Comparison of ENCODE assay signal across 8 cellular contexts in the genomic region with DNA sequence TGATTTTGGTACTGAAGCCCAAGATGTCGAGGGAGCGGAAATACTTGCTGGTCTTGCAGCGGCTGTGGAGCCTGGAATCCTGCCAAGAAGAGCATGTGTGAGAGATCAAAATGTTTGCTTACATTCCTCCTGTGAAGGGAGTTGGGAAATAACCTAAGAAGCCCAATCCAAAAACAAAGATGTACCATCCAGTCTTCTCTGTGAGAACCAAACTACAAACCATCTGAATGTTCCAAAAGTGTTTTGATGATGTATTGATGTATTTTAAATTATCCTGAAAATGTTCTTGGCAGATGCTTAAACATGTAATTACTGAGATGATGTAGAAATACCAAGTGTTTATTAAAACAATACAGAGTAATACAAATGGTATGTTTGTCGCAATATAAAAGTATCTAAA. TPM values are rescaled to one million over a fixed set of nuclear protein-coding genes. Genes with fewer than 3 reads are reported as not detected.
DNase-seq lines count a peak whose midpoint lies in the region; ATAC-seq and TF ChIP-seq lines count a peak whose summit lies in the region.

No MANE protein-coding gene starts in this region.

- no peaks in the 10 kb centered on the region for H3K27me3 ChIP-seq in parathyroid adenoma (ENCODE audit: control insufficient read depth, insufficient read depth, low read length)

- no peak overlapping the region for H2AFZ ChIP-seq in parathyroid adenoma

- peaks cover 23% of the 10 kb centered on the region for H3K9me3 Mint-ChIP-seq in activated CD4-positive, alpha-beta T cell treated with anti-CD3 and anti-CD28 coated beads for 36 hours (ENCODE audit: low read depth)

- no peaks in the 10 kb centered on the region for H3K79me2 ChIP-seq in parathyroid adenoma

- H3K4me2 ChIP-seq in parathyroid adenoma (ENCODE audit: low read length) = peak overlapping the region; percentile 37

- H3K27ac ChIP-seq in parathyroid adenoma = no peak overlapping the region

- CTCF ChIA-PET in activated CD4-positive, alpha-beta T cell treated with anti-CD3 and anti-CD28 coated beads for 36 hours (lab: Charles Lee) = interaction anchor here (0.7 kb wide), 1 partner anchor 622 kb away, joined by 4 read pairs; no protein-coding TSS in a partner anchor

- ATAC-seq in activated CD4-positive, alpha-beta T cell treated with anti-CD3 and anti-CD28 coated beads for 36 hours = no peak

- H3K36me3 Mint-ChIP-seq in activated CD4-positive, alpha-beta T cell treated with anti-CD3 and anti-CD28 coated beads for 36 hours (ENCODE audit: low read depth) = no peaks in the 10 kb centered on the region

- intact Hi-C loops in activated CD4-positive, alpha-beta T cell treated with anti-CD3 and anti-CD28 coated beads for 36 hours (cut with DNase I, micrococcal nuclease) = no loop called here

- no peak overlapping the region for H3K4me3 Mint-ChIP-seq in activated CD4-positive, alpha-beta T cell treated with anti-CD3 and anti-CD28 coated beads for 36 hours

- DNase-seq in DMS 273 (lab: John Stamatoyannopoulos, UW; ENCODE audit: unreplicated experiment) (peak; percentile 89), NCI-H774 (lab: John Stamatoyannopoulos, UW) (peak; percentile 1), fibroblast of villous mesenchyme (ENCODE audit: low read depth) (peak; percentile 98), retina (no peak), NCI-H2107 (lab: John Stamatoyannopoulos, UW) (no peak)
- DNase-seq in activated T-cell treated with anti-CD3 and anti-CD28 coated beads, Interleukin-2, amount 50 U/mL, for 48 hours = no peak
- DNase-seq in activated CD4-positive, alpha-beta T cell treated with anti-CD3 and anti-CD28 coated beads for 36 hours = no peak

- H3K27ac Mint-ChIP-seq in activated CD4-positive, alpha-beta T cell treated with anti-CD3 and anti-CD28 coated beads for 36 hours = no peak overlapping the region

- H3K9me3 ChIP-seq in parathyroid adenoma (ENCODE audit: control insufficient read depth, low read length) = no peaks in the 10 kb centered on the region

- H3K36me3 ChIP-seq in parathyroid adenoma (ENCODE audit: control insufficient read depth, insufficient read depth, low read length) = no peaks in the 10 kb centered on the region

- H3K9ac ChIP-seq in parathyroid adenoma = no peak overlapping the region

- POLR2A ChIA-PET in activated CD4-positive, alpha-beta T cell treated with anti-CD3 and anti-CD28 coated beads for 36 hours (lab: Charles Lee) = no interaction called here

- no peak for TF ChIP-seq CTCF in fibroblast of villous mesenchyme (IDR thresholded peaks at IDR 0.05; ENCODE audit: insufficient read depth, low read depth, low read length)
- TF ChIP-seq CTCF in parathyroid adenoma (IDR thresholded peaks at IDR 0.05) = no peak

- no peaks in the 10 kb centered on the region for H3K4me1 ChIP-seq in parathyroid adenoma

- H3K4me3 ChIP-seq in fibroblast of villous mesenchyme (ENCODE audit: low read depth, low read length) = no peak overlapping the region
- H3K4me3 ChIP-seq in parathyroid adenoma (ENCODE audit: low read depth, low read length) = no peak overlapping the region

- no peaks in the 10 kb centered on the region for H3K4me1 Mint-ChIP-seq in activated CD4-positive, alpha-beta T cell treated with anti-CD3 and anti-CD28 coated beads for 36 hours

- H3K27me3 Mint-ChIP-seq in activated CD4-positive, alpha-beta T cell treated with anti-CD3 and anti-CD28 coated beads for 36 hours = peaks cover 2% of the 10 kb centered on the region

RNA-seq across cellular contexts. Expression of a gene that starts 10.1 kb away (rescaled TPM):
- not detected in 2 replicates for total RNA-seq in fibroblast of villous mesenchyme
- total RNA-seq in activated CD4-positive, alpha-beta T cell treated with anti-CD3 and anti-CD28 coated beads for 36 hours = not detected

RNA-seq across cellular contexts. Expression of a gene that starts 20.3 kb away (rescaled TPM):
- 0.32 and 0.43 TPM in 2 replicates for total RNA-seq in fibroblast of villous mesenchyme
- not detected for total RNA-seq in activated CD4-positive, alpha-beta T cell treated with anti-CD3 and anti-CD28 coated beads for 36 hours

RNA-seq across cellular contexts. Expression of a gene that starts 51.6 kb away (rescaled TPM):
- total RNA-seq in fibroblast of villous mesenchyme = 1.3 TPM in 1 of 2 replicates, not detected in the other
- total RNA-seq in activated CD4-positive, alpha-beta T cell treated with anti-CD3 and anti-CD28 coated beads for 36 hours = not detected

Comparison
In these comparisons a context has a peak if more than half of its experiments do, and no peak if none do; other contexts are left out.
1. DNase-seq: peak in DMS 273 (single experiment), NCI-H774 (single experiment) and fibroblast of villous mesenchyme (single experiment); none in activated T-cell treated with anti-CD3 and anti-CD28 coated beads, Interleukin-2, amount 50 U/mL, for 48 hours (0 of 2), retina (single experiment), NCI-H2107 (single experiment) and activated CD4-positive, alpha-beta T cell treated with anti-CD3 and anti-CD28 coated beads for 36 hours (single experiment).